ENCODE assay signal across 17 cellular contexts in the genomic region with DNA sequence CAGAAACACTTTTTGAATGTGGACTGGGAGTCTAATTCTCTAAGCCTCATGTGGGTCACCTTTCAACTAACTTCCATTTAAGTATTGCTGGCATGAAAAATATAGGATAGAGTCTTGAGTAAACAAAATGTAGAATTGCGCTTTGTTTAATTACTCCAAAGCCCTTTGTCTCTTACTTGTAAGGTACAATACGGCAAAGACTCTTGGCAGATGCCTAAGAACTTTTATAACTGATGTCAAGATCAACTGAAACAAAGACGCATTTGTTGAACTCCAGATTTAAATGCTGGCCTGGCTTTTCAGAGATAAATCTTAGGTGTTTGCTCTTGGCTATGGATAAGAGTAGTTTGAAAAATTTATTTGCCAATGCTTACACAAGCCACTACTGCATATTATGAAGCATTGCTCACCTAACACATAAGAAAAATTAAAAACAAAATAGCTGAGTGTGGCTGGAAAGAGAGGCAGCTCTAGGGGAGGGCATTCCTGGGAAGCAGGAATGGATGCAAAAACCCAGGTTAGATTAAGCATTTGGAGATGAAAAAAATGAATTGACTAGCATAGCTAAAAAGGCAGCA.
DNase-seq lines count a peak whose midpoint lies in the region; ATAC-seq, FAIRE-seq and TF ChIP-seq lines count a peak whose summit lies in the region.
"Had no signal": no experiment of that assay in that cellular context is flagged by ENCODE, and none has a peak within 500 bp of the region (broad histone marks: within the 10 kb centered on the region; RNA-seq: fewer than 3 reads in every experiment).

No MANE protein-coding gene starts in this region.

- no peak overlapping the region for H3K4ac ChIP-seq in mesenchymal stem cell (ENCODE audit: low read depth in 1 of 2, low read length in 2 of 2)

- no peak overlapping the region for H3K18ac ChIP-seq in mesenchymal stem cell (ENCODE audit: low read depth in 1 of 2, low read length in 2 of 2)

- WGBS in mesenchymal stem cell = 90% methylated on average over 3 of the region's 3 CpGs
- 15 to 68% (median 35%) methylated on average over 3 of the region's 3 CpGs for WGBS in small intestine, 3 donors

- H3K9me3 ChIP-seq in mesenchymal stem cell (ENCODE audit: control insufficient read depth, low read length) (no peaks in the 10 kb centered on the region), small intestine (ENCODE audit: control insufficient read depth, low read depth) (no peaks in the 10 kb centered on the region)

- H2BK5ac ChIP-seq in mesenchymal stem cell (ENCODE audit: low read depth, low read length, poor library complexity, severe bottlenecking) = no peak overlapping the region

- no peaks in the 10 kb centered on the region for H3K79me1 ChIP-seq in mesenchymal stem cell (replicated peaks; ENCODE audit: low read length, poor library complexity, severe bottlenecking)

- no peak for FAIRE-seq in small intestine (lab: Jason Lieb, UNC)
- FAIRE-seq: K562 had no signal

- no peak overlapping the region for H2AFZ ChIP-seq in mesenchymal stem cell (ENCODE audit: low read depth, low read length)

- H3K27me3 ChIP-seq in mesenchymal stem cell (ENCODE audit: control insufficient read depth in 1 of 2, insufficient read depth in 1 of 2, low read length in 2 of 2) = no peaks in the 10 kb centered on the region
- H3K27me3 ChIP-seq in small intestine (ENCODE audit: control insufficient read depth in 2 of 2, insufficient read depth in 2 of 2, low read length in 2 of 2) = no peaks in the 10 kb centered on the region

- no peak overlapping the region for H4K8ac ChIP-seq in mesenchymal stem cell (ENCODE audit: low read length)

- H2BK120ac ChIP-seq in mesenchymal stem cell (ENCODE audit: low read depth, low read length) = no peak overlapping the region

- H3K36me3 ChIP-seq in mesenchymal stem cell (ENCODE audit: control insufficient read depth in 1 of 2, insufficient read depth in 2 of 2, low read depth in 1 of 2, low read length in 2 of 2) (no peaks in the 10 kb centered on the region), small intestine (ENCODE audit: control insufficient read depth in 2 of 2, insufficient read depth in 2 of 2, low read length in 2 of 2) (no peaks in the 10 kb centered on the region)

- no peak overlapping the region for H3K9ac ChIP-seq in mesenchymal stem cell (ENCODE audit: low read length)

- no peak overlapping the region for H3K4me3 ChIP-seq in mesenchymal stem cell (ENCODE audit: insufficient read depth in 1 of 2, low read depth in 1 of 2, low read length in 2 of 2)
- H3K4me3 ChIP-seq in small intestine (ENCODE audit: low read depth in 1 of 2, low read length in 2 of 2) = no peak overlapping the region
- H3K4me3 ChIP-seq: K562 had no signal

- H2BK12ac ChIP-seq in mesenchymal stem cell (ENCODE audit: low read length in 2 of 2) = no peak overlapping the region

- no peak overlapping the region for H2BK15ac ChIP-seq in mesenchymal stem cell (ENCODE audit: low read depth, poor library complexity, severe bottlenecking)

- H4K91ac ChIP-seq in mesenchymal stem cell (ENCODE audit: low read length) = no peak overlapping the region

- H3K27ac ChIP-seq in VCaP (peak overlapping the region; percentile 52), mesenchymal stem cell (ENCODE audit: low read length, poor library complexity, severe bottlenecking) (peak overlapping the region; percentile 31), small intestine (ENCODE audit: low read depth in 1 of 2, low read length in 1 of 2) (no peak overlapping the region)

- H3K4me1 ChIP-seq in mesenchymal stem cell (ENCODE audit: control insufficient read depth, insufficient read depth, low read depth, low read length) = peaks cover 2% of the 10 kb centered on the region
- H3K4me1 ChIP-seq in small intestine (ENCODE audit: control insufficient read depth in 2 of 2, insufficient read depth in 1 of 2, low read depth in 1 of 2, low read length in 1 of 2) = no peaks in the 10 kb centered on the region

- no peak overlapping the region for H2AK5ac ChIP-seq in mesenchymal stem cell (ENCODE audit: low read length, severe bottlenecking)

- no peak overlapping the region for H3K4me2 ChIP-seq in mesenchymal stem cell (ENCODE audit: low read length, poor library complexity, severe bottlenecking)

- DNase-seq in COR-L47 (lab: John Stamatoyannopoulos, UW) (peak; percentile 7), mesenchymal stem cell (no peak), small intestine (peak; percentile 42), NCI-H2227 (lab: John Stamatoyannopoulos, UW; ENCODE audit: unreplicated experiment) (no peak)
- no peak for DNase-seq in activated CD8-positive, alpha-beta memory T cell treated with anti-CD3 and anti-CD28 coated beads, Interleukin-2, amount 50 U/mL, for 4 hours
- DNase-seq in stimulated activated CD4-positive, alpha-beta T cell treated with anti-CD3 and anti-CD28 coated beads, Interleukin-15, amount 100 ng/mL, for 24 hours = no peak
- DNase-seq: EL, H7, NCI-H1417 treated with DMSO at 0.1 percent for 48 hours, NCI-H2029 treated with DMSO at 0.1 percent for 48 hours, NCI-H226, NCI-H526, SHP77 had no signal

- H3K23ac ChIP-seq in mesenchymal stem cell (ENCODE audit: low read length in 2 of 2) = no peak overlapping the region

- no peak for ATAC-seq in HG02870 (IDR thresholded peaks at IDR 0.05; ENCODE audit: unreplicated experiment)
- ATAC-seq: K562, SK-N-SH treated with all-trans-retinoic acid at 6 μM for 48 hours had no signal

- no peak overlapping the region for H3K14ac ChIP-seq in mesenchymal stem cell (ENCODE audit: low read length in 2 of 2)

- no peak for TF ChIP-seq CTCF in VCaP (conservative IDR thresholded peaks at IDR 0.05)

Comparison
In these comparisons a context has a peak if more than half of its experiments do, and no peak if none do; other contexts are left out.
1. DNase-seq: peak in COR-L47 (single experiment) and small intestine (single experiment); none in mesenchymal stem cell (single experiment), activated CD8-positive, alpha-beta memory T cell treated with anti-CD3 and anti-CD28 coated beads, Interleukin-2, amount 50 U/mL, for 4 hours (single experiment), stimulated activated CD4-positive, alpha-beta T cell treated with anti-CD3 and anti-CD28 coated beads, Interleukin-15, amount 100 ng/mL, for 24 hours (single experiment) and NCI-H2227 (single experiment).
2. H3K27ac ChIP-seq: peak in VCaP (single experiment) and mesenchymal stem cell (single experiment); none in small intestine (0 of 2).